Comparison of ENCODE assay signal across 8 cellular contexts in genomic region chr12:64670856-64671639, GRCh38.
DNase-seq lines count a peak whose midpoint lies in the region; ATAC-seq and TF ChIP-seq lines count a peak whose summit lies in the region.

No MANE protein-coding gene starts in this region.

- DNase-seq in CD8-positive, alpha-beta memory T cell, result no peak
- DNase-seq in PC-3 (peak; percentile 32), dermis blood vessel endothelial cell (peak; percentile 66), SJCRH30 (no peak), thyroid gland (no peak), CD1c-positive myeloid dendritic cell (ENCODE audit: extremely low spot score) (no peak)
- DNase-seq in naive thymus-derived CD8-positive, alpha-beta T cell, result no peak

- CTCF ChIA-PET in CD8-positive, alpha-beta memory T cell (lab: Charles Lee), result interaction anchor here (3.9 to 5.0 kb wide), 2 partner anchors 10 to 61 kb away, joined by 25 to 78 read pairs; partner anchors contain the start of gene RASSF3
- CTCF ChIA-PET in PC-3 (lab: Charles Lee), result no interaction called here

- no TSS peak for BruUV-seq in PC-3 (replicated peaks; lab: Mats Ljungman, UMichigan)

- peaks cover 17% of the 10 kb centered on the region for H3K79me2 ChIP-seq in PC-3 (ENCODE audit: low read length)

- H2AFZ ChIP-seq in PC-3 (ENCODE audit: low read length), result no peak overlapping the region

- POLR2A ChIA-PET in CD8-positive, alpha-beta memory T cell (lab: Charles Lee), result interaction anchor here (0.7 to 1.8 kb wide), 2 partner anchors 9 to 10 kb away, joined by 3 read pairs; no protein-coding TSS in a partner anchor
- POLR2A ChIA-PET in PC-3 (lab: Charles Lee; ENCODE audit: unreplicated experiment), result no interaction called here
- POLR2A ChIA-PET in naive thymus-derived CD8-positive, alpha-beta T cell (lab: Charles Lee), result interaction anchor here (0.8 to 17.5 kb wide), 4 partner anchors 13 to 63 kb away, joined by 3 to 684 read pairs (median 59); partner anchors contain the start of gene RASSF3

- ATAC-seq in PC-3 (peak; percentile 41), HG02798 (IDR thresholded peaks at IDR 0.05; ENCODE audit: poor library complexity, unreplicated experiment) (no peak)
- ATAC-seq in naive thymus-derived CD8-positive, alpha-beta T cell, result no peak

- no peaks in the 10 kb centered on the region for H3K9me2 ChIP-seq in PC-3 (replicated peaks; ENCODE audit: low read length)

- WGBS in thyroid gland, 2 donors, result 84 to 90% methylated on average over 10 of the region's 10 CpGs

- H3K27ac ChIP-seq in CD8-positive, alpha-beta memory T cell (ENCODE audit: low read depth, low read length), result peak overlapping the region; percentile 27
- H3K27ac ChIP-seq in PC-3 (ENCODE audit: low read length), result no peak overlapping the region
- H3K27ac ChIP-seq in SJCRH30, result no peak overlapping the region
- peak overlapping the region in 1 of 3 donors; percentile 17 for H3K27ac ChIP-seq in thyroid gland

- H3K36me3 Mint-ChIP-seq in CD8-positive, alpha-beta memory T cell, result peaks cover 0 to 12% (median 6%) of the 10 kb centered on the region in 3 donors
- peaks cover 0 to 9% (median 0%) of the 10 kb centered on the region in 3 donors for H3K36me3 Mint-ChIP-seq in naive thymus-derived CD8-positive, alpha-beta T cell

- TF ChIP-seq POLR2A in thyroid gland (IDR thresholded peaks at IDR 0.05), result no peak

- H3K4me3 Mint-ChIP-seq in CD8-positive, alpha-beta memory T cell, result peak overlapping the region; percentile 85 to 94 (median 92)
- peak overlapping the region; percentile 87 to 95 (median 92) for H3K4me3 Mint-ChIP-seq in naive thymus-derived CD8-positive, alpha-beta T cell

- no peak overlapping the region for H3K9ac ChIP-seq in PC-3 (ENCODE audit: low read length)

- no peaks in the 10 kb centered on the region for H3K27me3 Mint-ChIP-seq in CD8-positive, alpha-beta memory T cell
- no peaks in the 10 kb centered on the region for H3K27me3 Mint-ChIP-seq in naive thymus-derived CD8-positive, alpha-beta T cell

- H3K4me1 ChIP-seq in CD8-positive, alpha-beta memory T cell (ENCODE audit: insufficient read depth, low read length), result peaks cover 94% of the 10 kb centered on the region
- H3K4me1 ChIP-seq in PC-3 (ENCODE audit: insufficient read depth, low read length), result peaks cover 53% of the 10 kb centered on the region
- peaks cover 9% of the 10 kb centered on the region for H3K4me1 ChIP-seq in SJCRH30
- peaks cover 4 to 48% of the 10 kb centered on the region in 2 donors for H3K4me1 ChIP-seq in thyroid gland

- TF ChIP-seq CTCF in PC-3 (conservative IDR thresholded peaks at IDR 0.05; ENCODE audit: low read depth, low read length), result no peak
- TF ChIP-seq CTCF in thyroid gland (IDR thresholded peaks at IDR 0.05), result no peak

- peaks cover 92 to 96% (median 95%) of the 10 kb centered on the region in 3 donors for H3K4me1 Mint-ChIP-seq in CD8-positive, alpha-beta memory T cell
- peaks cover 57 to 94% (median 88%) of the 10 kb centered on the region in 4 donors for H3K4me1 Mint-ChIP-seq in naive thymus-derived CD8-positive, alpha-beta T cell

- no peaks in the 10 kb centered on the region for H3F3A ChIP-seq in PC-3 (ENCODE audit: low read length, unreplicated experiment)

- no peaks in the 10 kb centered on the region for H3K9me3 ChIP-seq in CD8-positive, alpha-beta memory T cell (ENCODE audit: low read length)
- no peaks in the 10 kb centered on the region for H3K9me3 ChIP-seq in PC-3 (ENCODE audit: low read length)
- H3K9me3 ChIP-seq in SJCRH30 (replicated peaks), result no peaks in the 10 kb centered on the region
- H3K9me3 ChIP-seq in thyroid gland, result no peaks in the 10 kb centered on the region

- peak overlapping the region; percentile 66 for H3K4me3 ChIP-seq in CD8-positive, alpha-beta memory T cell (ENCODE audit: low read length)
- H3K4me3 ChIP-seq in PC-3 (ENCODE audit: low read length) (no peak overlapping the region), SJCRH30 (no peak overlapping the region), thyroid gland (replicated peaks in 1 of 3) (no peak overlapping the region)

- no peaks in the 10 kb centered on the region for H4K20me1 ChIP-seq in PC-3 (ENCODE audit: low read length)

- no peaks in the 10 kb centered on the region for H3K36me3 ChIP-seq in CD8-positive, alpha-beta memory T cell (ENCODE audit: insufficient read depth, low read length)
- H3K36me3 ChIP-seq in PC-3 (ENCODE audit: low read depth, low read length) (no peaks in the 10 kb centered on the region), SJCRH30 (no peaks in the 10 kb centered on the region), thyroid gland (no peaks in the 10 kb centered on the region)

- no peaks in the 10 kb centered on the region for H3K9me3 Mint-ChIP-seq in CD8-positive, alpha-beta memory T cell
- no peaks in the 10 kb centered on the region for H3K9me3 Mint-ChIP-seq in naive thymus-derived CD8-positive, alpha-beta T cell

- H3K27me3 ChIP-seq in CD8-positive, alpha-beta memory T cell (ENCODE audit: insufficient read depth, low read length, poor library complexity, severe bottlenecking), result no peaks in the 10 kb centered on the region
- H3K27me3 ChIP-seq in PC-3 (ENCODE audit: low read length) (no peaks in the 10 kb centered on the region), SJCRH30 (no peaks in the 10 kb centered on the region), thyroid gland (no peaks in the 10 kb centered on the region)

- peak overlapping the region; percentile 91 to 99 (median 96) for H3K27ac Mint-ChIP-seq in CD8-positive, alpha-beta memory T cell
- H3K27ac Mint-ChIP-seq in naive thymus-derived CD8-positive, alpha-beta T cell, result peak overlapping the region; percentile 85 to 100 (median 98)

- intact Hi-C loops in PC-3 (cut with micrococcal nuclease) (no loop called here), thyroid gland (cut with DNase I) (no loop called here)

- H3K4me2 ChIP-seq in PC-3 (ENCODE audit: low read length), result no peak overlapping the region

Comparison
In these comparisons a context has a peak if more than half of its experiments do, and no peak if none do; other contexts are left out.
1. DNase-seq: peak in PC-3 (single experiment) and dermis blood vessel endothelial cell (single experiment); none in CD8-positive, alpha-beta memory T cell (0 of 5), naive thymus-derived CD8-positive, alpha-beta T cell (0 of 10), SJCRH30 (0 of 2), thyroid gland (0 of 2) and CD1c-positive myeloid dendritic cell (single experiment).